In genomic region chr5:113572716-113573115, GRCh38 we compare ENCODE assay signal across 22 cellular contexts.
"Had no signal": no experiment of that assay in that cellular context is flagged by ENCODE, and none has a peak within 500 bp of the region (broad histone marks: within the 10 kb centered on the region; RNA-seq: fewer than 3 reads in every experiment).

No MANE protein-coding gene starts in this region.

- ATAC-seq: K562 had no signal

- H3K27ac ChIP-seq: HL-60, KMS-11, SJSA1, SK-N-MC had no signal

- H3K9me3 ChIP-seq: SJSA1 had no signal

- H3K9ac ChIP-seq: KMS-11 had no signal

- H3K4me2 ChIP-seq: KMS-11 had no signal

- H3K27me3 ChIP-seq: SJSA1 had no signal

- H3K4me3 ChIP-seq: K562, SJSA1, SK-N-MC had no signal

- DNase-seq: Kasumi-1, MM.1S, NCI-H1092 treated with DMSO at 0.1 percent for 48 hours, NCI-H1436, NCI-H187, NCI-H2029, NCI-H2081 treated with DMSO at 0.1 percent for 48 hours, NCI-H2171, NCI-H226, NCI-H446, NCI-H510A, NCI-H524 treated with DMSO at 0.1 percent for 48 hours, NCI-H69, NCI-H774, Right ventricle myocardium superior, RPMI8226, SIG-M5 had no signal
